23 cellular contexts compared by ENCODE assay signal in genomic region chr15:75849167-75849566, GRCh38. TPM values are rescaled to one million over a fixed set of nuclear protein-coding genes. Genes with fewer than 3 reads are reported as not detected.
DNase-seq lines count a peak whose midpoint lies in the region; ATAC-seq, FAIRE-seq and TF ChIP-seq lines count a peak whose summit lies in the region.
"Had no signal": no experiment of that assay in that cellular context is flagged by ENCODE, and none has a peak within 500 bp of the region (broad histone marks: within the 10 kb centered on the region; RNA-seq: fewer than 3 reads in every experiment).

No MANE protein-coding gene starts in this region.

- H3K4me3 Mint-ChIP-seq in activated T-cell treated with anti-CD3 and anti-CD28 coated beads, Interleukin-2, amount 50 U/mL, for 72 hours: no peak overlapping the region
- no peak overlapping the region for H3K4me3 Mint-ChIP-seq in T-helper 17 cell
- H3K4me3 Mint-ChIP-seq: B cell, H9, HFFc6 had no signal

- H3K9ac ChIP-seq in K562 (ENCODE audit: insufficient read depth in 1 of 2, low read depth in 2 of 2, low read length in 2 of 2): no peak overlapping the region
- H3K9ac ChIP-seq: BLaER1, GM23248 had no signal

- BruUV-seq in K562 (replicated peaks; lab: Mats Ljungman, UMichigan): no TSS peak

- intact Hi-C loops in K562 (cut with micrococcal nuclease): no loop called here

- no peak overlapping the region for H3K27ac ChIP-seq in K562 (ENCODE audit: extremely low read depth, low read depth, low read length)
- H3K27ac ChIP-seq: 22Rv1, BLaER1, C4-2B, GM23248 had no signal

- TF ChIP-seq EP300 in K562 (IDR thresholded peaks at IDR 0.05; ENCODE audit: low read length): no peak

- peaks cover 2 to 8% of the 10 kb centered on the region in 2 donors for H3K36me3 Mint-ChIP-seq in activated T-cell treated with anti-CD3 and anti-CD28 coated beads, Interleukin-2, amount 50 U/mL, for 72 hours (ENCODE audit: insufficient read depth in 2 of 2)
- H3K36me3 Mint-ChIP-seq in T-helper 17 cell (ENCODE audit: low read depth): peaks cover 4% of the 10 kb centered on the region

- peak overlapping the region; percentile 58 for H3K27ac Mint-ChIP-seq in activated T-cell treated with anti-CD3 and anti-CD28 coated beads, Interleukin-2, amount 50 U/mL, for 72 hours
- H3K27ac Mint-ChIP-seq in T-helper 17 cell: peak overlapping the region; percentile 62
- H3K27ac Mint-ChIP-seq: B cell; CD8-positive, alpha-beta memory T cell; HFFc6 had no signal

- H3K9me1 ChIP-seq in K562 (ENCODE audit: control insufficient read depth, insufficient read depth, low read length): no peaks in the 10 kb centered on the region

- no peaks in the 10 kb centered on the region for H3K27me3 ChIP-seq in K562 (ENCODE audit: control insufficient read depth in 2 of 2, insufficient read depth in 2 of 2, low read length in 2 of 2)
- H3K27me3 ChIP-seq: BLaER1 had no signal

- no peak for DNase-seq in activated T-cell treated with anti-CD3 and anti-CD28 coated beads, Interleukin-2, amount 50 U/mL, for 72 hours
- DNase-seq in activated T-cell treated with anti-CD3 and anti-CD28 coated beads, Interleukin-2, amount 50 U/mL, for 1 hour: no peak
- no peak for DNase-seq in GM19239 (ENCODE audit: insufficient read length, low spot score)
- no peak for DNase-seq in T-helper 17 cell
- DNase-seq in K562 (ENCODE audit: extremely low read depth in 1 of 4, low spot score in 3 of 4): no peak
- no peak for DNase-seq in NCI-H2171 (lab: John Stamatoyannopoulos, UW)
- no peak for DNase-seq in H4 (ENCODE audit: low spot score)
- DNase-seq: CD4-positive, CD25-positive, alpha-beta regulatory T cell; CD8-positive, alpha-beta memory T cell; DMS 273 treated with DMSO at 0.1 percent for 48 hours; DMS53; DMS79 treated with DMSO at 0.1 percent for 48 hours; GM23248; H9; HFFc6 had no signal

- H4K20me1 ChIP-seq in K562 (replicated peaks; ENCODE audit: control insufficient read depth, insufficient read depth, low read length): peaks cover 8% of the 10 kb centered on the region; the same call in 1 of the 2 replicates

- peaks cover 27% of the 10 kb centered on the region for H3K36me3 ChIP-seq in K562 (ENCODE audit: control insufficient read depth, insufficient read depth, low read length)

- WGBS in K562 (ENCODE audit: insufficient coverage, low coverage, missing lambda C conversion rate): 38% methylated on average over 1 of the region's 1 CpG

- no peaks in the 10 kb centered on the region for H3K9me3 Mint-ChIP-seq in activated T-cell treated with anti-CD3 and anti-CD28 coated beads, Interleukin-2, amount 50 U/mL, for 72 hours
- H3K9me3 Mint-ChIP-seq: CD4-positive, CD25-positive, alpha-beta regulatory T cell; CD8-positive, alpha-beta memory T cell; H9; HFFc6 had no signal

- TF ChIP-seq RAD21 in K562 (CRISPR knock-in tag; conservative IDR thresholded peaks at IDR 0.05 in 1 of 2, IDR thresholded peaks at IDR 0.05 in 1 of 2): no peak

- H3K4me1 Mint-ChIP-seq in activated T-cell treated with anti-CD3 and anti-CD28 coated beads, Interleukin-2, amount 50 U/mL, for 72 hours (ENCODE audit: low read depth): peaks cover 80% of the 10 kb centered on the region
- H3K4me1 Mint-ChIP-seq in T-helper 17 cell: peaks cover 64% of the 10 kb centered on the region

- no peak for ATAC-seq in activated T-cell treated with anti-CD3 and anti-CD28 coated beads, Interleukin-2, amount 50 U/mL, for 72 hours (replicated peaks in 1 of 2)
- ATAC-seq in T-helper 17 cell (no peak), K562 (no peak), HG03025 (IDR thresholded peaks at IDR 0.05; ENCODE audit: low FRiP score, unreplicated experiment) (no peak)

- no peak for TF ChIP-seq CTCF in K562 (IDR thresholded peaks at IDR 0.05 in 2 of 3, conservative IDR thresholded peaks at IDR 0.05 in 1 of 3; ENCODE audit: insufficient read depth in 2 of 3, low read depth in 1 of 3, low read length in 3 of 3)

- in situ Hi-C loops in K562 (cut with MboI): no loop called here

- H3K27me3 Mint-ChIP-seq in activated T-cell treated with anti-CD3 and anti-CD28 coated beads, Interleukin-2, amount 50 U/mL, for 72 hours (ENCODE audit: low read depth): no peaks in the 10 kb centered on the region
- no peaks in the 10 kb centered on the region for H3K27me3 Mint-ChIP-seq in T-helper 17 cell
- H3K27me3 Mint-ChIP-seq: B cell; CD4-positive, CD25-positive, alpha-beta regulatory T cell; CD8-positive, alpha-beta memory T cell had no signal

- FAIRE-seq in GM19239 (lab: Jason Lieb, UNC) (peak; percentile 21), K562 (lab: Jason Lieb, UNC) (no peak)
- FAIRE-seq: D721Med, GM18507, H1 had no signal

- POLR2A ChIA-PET in K562 (lab: Yijun Ruan, JAX): interaction anchor here (1.7 to 3.3 kb wide), 2 partner anchors 8 to 13 kb away, joined by 4 to 8 read pairs; no protein-coding TSS in a partner anchor

- H3K4me1 ChIP-seq in K562 (replicated peaks in 1 of 2; ENCODE audit: control insufficient read depth in 2 of 2, insufficient read depth in 2 of 2, low read length in 2 of 2): peaks cover 19 to 35% of the 10 kb centered on the region in 2 experiments

- H3K79me2 ChIP-seq in K562 (ENCODE audit: control insufficient read depth, insufficient read depth, low read length): peaks cover 99% of the 10 kb centered on the region

- no peak for TF ChIP-seq POLR2A in K562 (conservative IDR thresholded peaks at IDR 0.05)

- no peak overlapping the region for H2AFZ ChIP-seq in K562 (ENCODE audit: low read depth, low read length)
- H2AFZ ChIP-seq: GM23248 had no signal

- no peak overlapping the region for H3K4me2 ChIP-seq in K562 (ENCODE audit: insufficient read depth, low read length)
- H3K4me2 ChIP-seq: BLaER1 had no signal

- CTCF ChIA-PET in K562 (lab: Yijun Ruan, JAX; ENCODE audit: low intra/inter-chr PET ratio): no interaction called here

- H3K9me3 ChIP-seq in T-helper 17 cell (ENCODE audit: control insufficient read depth, low read length, poor library complexity, severe bottlenecking): no peaks in the 10 kb centered on the region
- no peaks in the 10 kb centered on the region for H3K9me3 ChIP-seq in K562 (replicated peaks; ENCODE audit: control insufficient read depth, insufficient read depth, low read depth, low read length)
- H3K9me3 ChIP-seq: BLaER1 had no signal

- H3K4me3 ChIP-seq in K562: no peak overlapping the region
- H3K4me3 ChIP-seq: BLaER1, GM23248 had no signal

TF ChIP-seq in K562, 482 proteins besides CTCF, POLR2A, EP300 and RAD21 (continues in another document):
- TF ChIP-seq NCOA4 (IDR thresholded peaks at IDR 0.05; ENCODE audit: partially characterized antibody): no peak

RNA-seq across cellular contexts. Expression of gene UBE2Q2, which starts 5.9 kb away (rescaled TPM):
- total RNA-seq in activated T-cell treated with anti-CD3 and anti-CD28 coated beads, Interleukin-2, amount 50 U/mL, for 72 hours: 10 to 100 TPM; 16.1 to 20.7 TPM
- total RNA-seq in T-helper 17 cell: 10 to 100 TPM; 40.0 to 40.1 TPM
- 25.9 and 57.4 TPM in 2 replicates for total RNA-seq in K562 (2011; cell fraction: chromatin; rRNA removed; ENCODE audit: low replicate concordance)
- 17.8 and 19.2 TPM in 2 replicates for total RNA-seq in K562 (2011; cell fraction: nucleolus; rRNA removed)
- 40.3 and 64.1 TPM in 2 replicates for total RNA-seq in K562 (2011; cell fraction: nucleoplasm; rRNA removed)
- total RNA-seq in K562 (2014; rRNA removed): 11.6 and 12.1 TPM in 2 replicates
- 22.0 and 22.9 TPM in 2 replicates for total RNA-seq in K562 (2014; rRNA removed; fragmentation: Illumina TruSeq; extraction: Trizol)
- 20.2 and 24.0 TPM in 2 replicates for total RNA-seq in K562 (2015; rRNA removed; fragmentation: Illumina TruSeq; extraction: Trizol)
- 15.2 and 16.2 TPM in 2 replicates for total RNA-seq in K562 (2021)
- 15.4 and 19.2 TPM in 2 replicates for polyA plus RNA-seq in K562 (2011; rRNA removed)
- 5.5 and 7.4 TPM in 2 replicates for polyA plus RNA-seq in K562 (2011; cell fraction: cytosol; rRNA removed)
- 19.2 and 26.7 TPM in 2 replicates for polyA plus RNA-seq in K562 (2011; cell fraction: nucleus; rRNA removed)
- polyA plus RNA-seq in K562 (2012): 13.1 and 13.6 TPM in 2 replicates
- 13.4 and 16.9 TPM in 2 replicates for polyA plus RNA-seq in K562 (2014; fragmentation: Illumina TruSeq; extraction: Trizol)
- polyA plus RNA-seq in K562 (2014; fragmentation: Nextera tagmentation; extraction: Ambion mirVana): 1 to 10 TPM; 6.2 to 7.1 TPM
- polyA plus RNA-seq in K562 (2014; rRNA removed): 13.0 and 13.5 TPM in 2 replicates
- polyA minus RNA-seq in K562 (2011; rRNA and poly(A)+ RNA removed): 16.7 and 18.0 TPM in 2 replicates
- polyA minus RNA-seq in K562 (2011; cell fraction: cytosol; rRNA and poly(A)+ RNA removed): 6.3 and 6.8 TPM in 2 replicates
- 25.3 and 28.0 TPM in 2 replicates for polyA minus RNA-seq in K562 (2011; cell fraction: nucleus; rRNA and poly(A)+ RNA removed)
- 26.5 and 26.8 TPM in 2 replicates for total RNA-seq in H4 (2014; rRNA removed; shearing (Covaris generic))

RNA-seq across cellular contexts. Expression of gene FBXO22, which starts 54.5 kb away (rescaled TPM):
- 10 to 100 TPM; 44.6 to 45.8 TPM for total RNA-seq in activated T-cell treated with anti-CD3 and anti-CD28 coated beads, Interleukin-2, amount 50 U/mL, for 72 hours
- total RNA-seq in T-helper 17 cell (1 to 10 TPM; 7.1 to 9.0 TPM), K562 (2014; rRNA removed) (68.8 and 69.6 TPM in 2 replicates), K562 (2014; rRNA removed; fragmentation: Illumina TruSeq; extraction: Trizol) (75.5 and 81.7 TPM in 2 replicates), K562 (2015; rRNA removed; fragmentation: Illumina TruSeq; extraction: Trizol) (52.7 and 53.0 TPM in 2 replicates), K562 (2021) (81.4 and 85.9 TPM in 2 replicates)
- 64.2 and 108 TPM in 2 replicates for total RNA-seq in K562 (2011; cell fraction: chromatin; rRNA removed; ENCODE audit: low replicate concordance)
- total RNA-seq in K562 (2011; cell fraction: nucleolus; rRNA removed): 35.4 and 44.9 TPM in 2 replicates
- 59.8 and 82.0 TPM in 2 replicates for total RNA-seq in K562 (2011; cell fraction: nucleoplasm; rRNA removed)
- polyA plus RNA-seq in K562 (2011; rRNA removed) (76.6 and 99.4 TPM in 2 replicates), K562 (2014; fragmentation: Illumina TruSeq; extraction: Trizol) (53.4 and 66.5 TPM in 2 replicates), K562 (2014; fragmentation: Nextera tagmentation; extraction: Ambion mirVana) (10 to 100 TPM; 24.4 to 31.0 TPM), K562 (2014; rRNA removed) (54.8 and 63.4 TPM in 2 replicates)
- 45.7 and 49.8 TPM in 2 replicates for polyA plus RNA-seq in K562 (2011; cell fraction: cytosol; rRNA removed)
- polyA plus RNA-seq in K562 (2011; cell fraction: nucleus; rRNA removed): 61.1 and 62.7 TPM in 2 replicates
- 49.0 and 61.2 TPM in 2 replicates for polyA plus RNA-seq in K562 (2012)
- 74.7 and 82.1 TPM in 2 replicates for polyA minus RNA-seq in K562 (2011; rRNA and poly(A)+ RNA removed)
- 41.8 and 46.7 TPM in 2 replicates for polyA minus RNA-seq in K562 (2011; cell fraction: cytosol; rRNA and poly(A)+ RNA removed)
- 35.5 and 53.4 TPM in 2 replicates for polyA minus RNA-seq in K562 (2011; cell fraction: nucleus; rRNA and poly(A)+ RNA removed)
- 46.4 and 60.0 TPM in 2 replicates for total RNA-seq in H4 (2014; rRNA removed; shearing (Covaris generic))
